10 cellular contexts compared by ENCODE assay signal in the genomic region with DNA sequence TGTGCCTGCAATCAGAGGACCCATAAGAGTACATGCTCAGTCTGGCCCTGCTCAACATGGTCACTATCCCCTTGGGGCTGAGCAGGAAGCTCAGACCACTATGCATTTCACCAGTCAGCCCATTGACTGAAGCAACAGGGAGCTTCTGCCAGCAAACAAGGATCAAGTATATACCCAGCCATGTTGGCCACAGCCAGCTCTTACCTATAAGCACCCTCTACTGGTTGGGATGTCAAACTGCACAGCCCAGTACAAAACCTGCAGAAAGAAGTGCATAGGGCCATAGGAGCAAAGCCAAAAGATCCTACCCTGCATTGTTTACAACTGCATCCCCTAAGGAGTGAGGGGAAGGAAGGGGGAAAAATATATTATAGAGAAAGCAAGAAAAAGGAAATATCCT.
DNase-seq lines count a peak whose midpoint lies in the region; ATAC-seq and TF ChIP-seq lines count a peak whose summit lies in the region.
"Had no signal": no experiment of that assay in that cellular context is flagged by ENCODE, and none has a peak within 500 bp of the region (broad histone marks: within the 10 kb centered on the region; RNA-seq: fewer than 3 reads in every experiment).

No MANE protein-coding gene starts in this region.

- H3K27me3 ChIP-seq in neural progenitor cell (no peaks in the 10 kb centered on the region), vagina (no peaks in the 10 kb centered on the region)

- H3K79me2 ChIP-seq in neural progenitor cell (ENCODE audit: low read depth) = no peaks in the 10 kb centered on the region

- in situ Hi-C loops in KBM-7 (cut with MboI; ENCODE audit: low pct_unique_long_range_greater_than_20kb, low sequenced_read_pairs) = no loop called here

- H3K9me3 Mint-ChIP-seq in neural progenitor cell = peaks cover 22% of the 10 kb centered on the region

- no peaks in the 10 kb centered on the region for H3K36me3 Mint-ChIP-seq in neural progenitor cell

- peaks cover 6% of the 10 kb centered on the region for H3K27me3 Mint-ChIP-seq in neural progenitor cell (ENCODE audit: insufficient read depth, low read depth)

- H3K36me3 ChIP-seq in neural progenitor cell = no peaks in the 10 kb centered on the region
- no peaks in the 10 kb centered on the region for H3K36me3 ChIP-seq in vagina

- H3K9ac ChIP-seq in neural progenitor cell = no peak overlapping the region

- peak; percentile 7 for DNase-seq in NCI-H2029 (lab: John Stamatoyannopoulos, UW)
- no peak for DNase-seq in NCI-H2029 treated with DMSO at 0.1 percent for 48 hours (lab: John Stamatoyannopoulos, UW)
- peak; percentile 24 for DNase-seq in KBM-7
- peak; percentile 32 to 51 for DNase-seq in cardiac fibroblast (ENCODE audit: low read depth in 2 of 2)
- DNase-seq in neural progenitor cell (ENCODE audit: low spot score) = no peak
- DNase-seq in vagina (ENCODE audit: extremely low spot score in 2 of 2) = no peak

- TF ChIP-seq POLR2A in vagina (IDR thresholded peaks at IDR 0.05) = no peak

- no peaks in the 10 kb centered on the region for H3K4me1 ChIP-seq in neural progenitor cell
- H3K4me1 ChIP-seq in vagina = no peaks in the 10 kb centered on the region

- H3K4me2 ChIP-seq in neural progenitor cell = no peak overlapping the region
- H3K4me2 ChIP-seq: A549 had no signal

- intact Hi-C loops in vagina (cut with DNase I) = no loop called here

- peaks cover 7% of the 10 kb centered on the region for H3K9me3 ChIP-seq in neural progenitor cell (ENCODE audit: low read depth)
- H3K9me3 ChIP-seq in vagina = peaks cover 4% of the 10 kb centered on the region

- no peak overlapping the region for H3K27ac Mint-ChIP-seq in neural progenitor cell
- H3K27ac Mint-ChIP-seq: nephron had no signal

- H4K20me1 ChIP-seq in neural progenitor cell (ENCODE audit: low read depth) = no peaks in the 10 kb centered on the region

- H3F3A ChIP-seq in neural progenitor cell (ENCODE audit: low read depth) = no peaks in the 10 kb centered on the region

- H3K4me3 ChIP-seq in cardiac fibroblast (replicated peaks in 1 of 2; ENCODE audit: low read depth in 2 of 2, low read length in 2 of 2) = no peak overlapping the region
- no peak overlapping the region for H3K4me3 ChIP-seq in neural progenitor cell
- no peak overlapping the region for H3K4me3 ChIP-seq in vagina
- H3K4me3 ChIP-seq: A549 had no signal

- H3K4me1 Mint-ChIP-seq in neural progenitor cell = peaks cover 3% of the 10 kb centered on the region
- H3K4me1 Mint-ChIP-seq: nephron had no signal

- peak; percentile 53 for TF ChIP-seq CTCF in cardiac fibroblast (IDR thresholded peaks at IDR 0.05; ENCODE audit: low read depth, low read length)
- peak; percentile 53 for TF ChIP-seq CTCF in neural progenitor cell (IDR thresholded peaks at IDR 0.05)
- peak in 1 of 3 experiments; percentile 17 for TF ChIP-seq CTCF in vagina (IDR thresholded peaks at IDR 0.05)

- H2AFZ ChIP-seq in neural progenitor cell (replicated peaks) = no peak overlapping the region

- H3K4me3 Mint-ChIP-seq in neural progenitor cell = no peak overlapping the region
- H3K4me3 Mint-ChIP-seq: nephron had no signal

- H3K27ac ChIP-seq in neural progenitor cell (no peak overlapping the region), vagina (no peak overlapping the region)
- H3K27ac ChIP-seq: A549 had no signal

- ATAC-seq in GM21381 (IDR thresholded peaks at IDR 0.05; ENCODE audit: unreplicated experiment) (no peak), HG03571 (IDR thresholded peaks at IDR 0.05; ENCODE audit: unreplicated experiment) (no peak)
- ATAC-seq: A549 had no signal

Comparison
In these comparisons a context has a peak if more than half of its experiments do, and no peak if none do; other contexts are left out.
1. DNase-seq: peak in NCI-H2029 (single experiment), KBM-7 (single experiment) and cardiac fibroblast (2 of 2); none in NCI-H2029 treated with DMSO at 0.1 percent for 48 hours (single experiment), neural progenitor cell (single experiment) and vagina (0 of 2).